Comparison of ENCODE assay signal across 11 cellular contexts in genomic region chr6:111754423-111754822, GRCh38.
A peak's percentile ranks its signal among the peaks of the same experiment; 100 is the strongest.
DNase-seq lines count a peak whose midpoint lies in the region; ATAC-seq and TF ChIP-seq lines count a peak whose summit lies in the region.
"Had no signal": no experiment of that assay in that cellular context is flagged by ENCODE, and none has a peak within 500 bp of the region (broad histone marks: within the 10 kb centered on the region; RNA-seq: fewer than 3 reads in every experiment).

No MANE protein-coding gene starts in this region.

- TF ChIP-seq CTCF in CD4-positive, alpha-beta T cell (IDR thresholded peaks at IDR 0.05) = no peak
- TF ChIP-seq CTCF in H9 (conservative IDR thresholded peaks at IDR 0.05) (no peak), neural crest cell (conservative IDR thresholded peaks at IDR 0.05) (no peak)

- in situ Hi-C loops in ACHN (cut with HindIII; ENCODE audit: low pct_ligation_motif_present, low pct_unique_long_range_greater_than_20kb, low sequenced_read_pairs) = no loop called here

- H3K23me2 ChIP-seq in H9 (ENCODE audit: insufficient read length, low read depth, low read length, poor library complexity, severe bottlenecking) = no peaks in the 10 kb centered on the region

- peaks cover 2% of the 10 kb centered on the region; the same call in 1 of the 2 replicates for H3K79me2 ChIP-seq in H9 (ENCODE audit: insufficient read depth, low read length)

- H2AK5ac ChIP-seq in H9 (ENCODE audit: insufficient read length, low read length) = no peak overlapping the region

- no peaks in the 10 kb centered on the region for H4K20me1 ChIP-seq in H9 (ENCODE audit: control insufficient read depth, insufficient read depth, insufficient read length)

- no peak overlapping the region for H3K18ac ChIP-seq in H9 (ENCODE audit: insufficient read length, low read depth, low read length)

- H3K23ac ChIP-seq in H9 (ENCODE audit: insufficient read length, low read depth, low read length) = no peak overlapping the region

- H2BK15ac ChIP-seq in H9 (ENCODE audit: low read depth, low read length) = no peak overlapping the region

- H3K27me3 Mint-ChIP-seq in CD4-positive, alpha-beta T cell = no peaks in the 10 kb centered on the region
- H3K27me3 Mint-ChIP-seq in H9 (ENCODE audit: low read depth) (no peaks in the 10 kb centered on the region), neural crest cell (ENCODE audit: low read depth) (no peaks in the 10 kb centered on the region)

- H3T11ph ChIP-seq in H9 (ENCODE audit: low read length) = no peak overlapping the region

- no CpG with 5 or more reads among the region's 4 CpGs for WGBS in H9 (ENCODE audit: extremely low coverage, insufficient read length, low lambda C conversion rate)

- DNase-seq in CD4-positive, alpha-beta T cell = no peak
- peak; percentile 2 for DNase-seq in H9
- DNase-seq in dermis blood vessel endothelial cell = peak; percentile 84
- no peak for DNase-seq in neural crest cell (ENCODE audit: low read depth, low spot score)
- no peak for DNase-seq in ACHN
- no peak for DNase-seq in DMS 273 (lab: John Stamatoyannopoulos, UW; ENCODE audit: unreplicated experiment)
- DNase-seq: NCI-H1105, SJCRH30 had no signal

- H3K27me3 ChIP-seq in CD4-positive, alpha-beta T cell (ENCODE audit: control insufficient read depth, insufficient read depth, low read length) = no peaks in the 10 kb centered on the region
- no peaks in the 10 kb centered on the region for H3K27me3 ChIP-seq in H9 (ENCODE audit: insufficient read depth, low read length)
- H3K27me3 ChIP-seq: SJCRH30 had no signal

- H3K27ac ChIP-seq in CD4-positive, alpha-beta T cell (ENCODE audit: low read depth, low read length) = peak overlapping the region; percentile 46
- H3K27ac ChIP-seq in H9 (ENCODE audit: insufficient read length, low read depth, low read length) = no peak overlapping the region
- H3K27ac ChIP-seq: SJCRH30 had no signal

- peaks cover 14% of the 10 kb centered on the region for H3K4me1 ChIP-seq in H9 (ENCODE audit: insufficient read depth, low read length)
- H3K4me1 ChIP-seq: SJCRH30 had no signal

- H3K4me1 Mint-ChIP-seq in CD4-positive, alpha-beta T cell (ENCODE audit: low read depth) = peaks cover 94% of the 10 kb centered on the region
- H3K4me1 Mint-ChIP-seq in H9 (peaks cover 44 to 48% of the 10 kb centered on the region in 2 experiments), neural crest cell (peaks cover 73% of the 10 kb centered on the region)

- H4K5ac ChIP-seq in H9 (ENCODE audit: insufficient read length, low read depth, low read length) = no peak overlapping the region

- intact Hi-C loops in CD4-positive, alpha-beta T cell (cut with DNase I, micrococcal nuclease) = no loop called here

- H2AFZ ChIP-seq in H9 (ENCODE audit: low read length) = no peak overlapping the region

- POLR2A ChIA-PET in CD4-positive, alpha-beta T cell (lab: Charles Lee) = interaction anchor here (0.5 to 4.4 kb wide), 4 partner anchors 8 to 41 kb away, joined by 3 to 48 read pairs (median 4); no protein-coding TSS in a partner anchor

- no peak overlapping the region for H2BK120ac ChIP-seq in H9 (ENCODE audit: low read depth, low read length, poor library complexity, severe bottlenecking)

- no peak overlapping the region for H2BK20ac ChIP-seq in H9 (ENCODE audit: low read depth, low read length, poor library complexity, severe bottlenecking)

- no peak overlapping the region for H4K8ac ChIP-seq in H9 (replicated peaks; ENCODE audit: insufficient read length, low read depth, low read length)

- no peaks in the 10 kb centered on the region for H3K9me3 Mint-ChIP-seq in CD4-positive, alpha-beta T cell
- H3K9me3 Mint-ChIP-seq in H9 (no peaks in the 10 kb centered on the region), neural crest cell (no peaks in the 10 kb centered on the region)

- H3K4me2 ChIP-seq in H9 (ENCODE audit: insufficient read depth, insufficient read length, low read length) = no peak overlapping the region

- no peak overlapping the region for H2BK5ac ChIP-seq in H9 (ENCODE audit: insufficient read length, low read length)

- H3K36me3 Mint-ChIP-seq in CD4-positive, alpha-beta T cell (ENCODE audit: low read depth) = peaks cover 76% of the 10 kb centered on the region
- H3K36me3 Mint-ChIP-seq in H9 (ENCODE audit: insufficient read depth in 1 of 3, low read depth in 3 of 3) = peaks cover 0 to 11% (median 3%) of the 10 kb centered on the region in 3 experiments; a peak in 3 of 7 replicates
- peaks cover 22% of the 10 kb centered on the region for H3K36me3 Mint-ChIP-seq in neural crest cell (ENCODE audit: low read depth)

- H3K4me3 Mint-ChIP-seq in CD4-positive, alpha-beta T cell = peak overlapping the region; percentile 69
- H3K4me3 Mint-ChIP-seq in H9 (no peak overlapping the region), neural crest cell (no peak overlapping the region)

- H3K79me1 ChIP-seq in H9 (ENCODE audit: insufficient read depth, low read depth, low read length, poor library complexity, severe bottlenecking) = no peaks in the 10 kb centered on the region

- no peak for ATAC-seq in CD4-positive, alpha-beta T cell (ENCODE audit: poor library complexity)
- ATAC-seq in HG02588 (IDR thresholded peaks at IDR 0.05; ENCODE audit: unreplicated experiment) (no peak), esophagus mucosa (no peak)
- ATAC-seq: K562 had no signal

- no peak overlapping the region for H3K9ac ChIP-seq in H9 (ENCODE audit: extremely low read depth, insufficient read length, low read length)

- no peak overlapping the region for H3K14ac ChIP-seq in H9 (ENCODE audit: insufficient read depth, low read length)

- H3K56ac ChIP-seq in H9 (ENCODE audit: insufficient read length, low read depth, low read length) = no peak overlapping the region

- H2BK12ac ChIP-seq in H9 (ENCODE audit: insufficient read length, low read depth, low read length) = no peak overlapping the region

- CTCF ChIA-PET in CD4-positive, alpha-beta T cell (lab: Charles Lee) = interaction anchor here (0.6 to 1.2 kb wide), 3 partner anchors 12 to 63 kb away, joined by 3 read pairs; no protein-coding TSS in a partner anchor

- H3K9me3 ChIP-seq in CD4-positive, alpha-beta T cell (ENCODE audit: control insufficient read depth, low read length) = no peaks in the 10 kb centered on the region
- no peaks in the 10 kb centered on the region for H3K9me3 ChIP-seq in H9 (ENCODE audit: control insufficient read depth, low read depth, low read length)
- H3K9me3 ChIP-seq: SJCRH30 had no signal

- H3K27ac Mint-ChIP-seq in CD4-positive, alpha-beta T cell = peak overlapping the region; percentile 99
- H3K27ac Mint-ChIP-seq in H9 (no peak overlapping the region; a peak in 1 of 7 replicates), neural crest cell (ENCODE audit: unreplicated experiment) (peak overlapping the region; percentile 46)

- H3K4ac ChIP-seq in H9 (ENCODE audit: low read depth, low read length) = no peak overlapping the region

- peak overlapping the region; percentile 13 for H4K91ac ChIP-seq in H9 (ENCODE audit: insufficient read length, low read depth, low read length)

Comparison
In these comparisons a context has a peak if more than half of its experiments do, and no peak if none do; other contexts are left out.
1. DNase-seq: peak in H9 (single experiment) and dermis blood vessel endothelial cell (single experiment); none in CD4-positive, alpha-beta T cell (0 of 10), neural crest cell (single experiment), ACHN (single experiment) and DMS 273 (single experiment).
2. H3K27ac Mint-ChIP-seq: peak in CD4-positive, alpha-beta T cell (single experiment) and neural crest cell (single experiment); none in H9 (0 of 3).